Comparison of ENCODE assay signal across 8 cellular contexts in genomic region chr11:116641561-116642045, GRCh38.
DNase-seq lines count a peak whose midpoint lies in the region; ATAC-seq and TF ChIP-seq lines count a peak whose summit lies in the region.

No MANE protein-coding gene starts in this region.

- peak in 4 of 6 experiments; percentile 45 to 79 (median 78) for TF ChIP-seq CTCF in Peyer's patch (IDR thresholded peaks at IDR 0.05)
- TF ChIP-seq CTCF in parathyroid adenoma (IDR thresholded peaks at IDR 0.05): peak; percentile 26

- no peak for TF ChIP-seq EP300 in Ishikawa (IDR thresholded peaks at IDR 0.05; ENCODE audit: borderline replicate concordance)

- H3K9ac ChIP-seq in parathyroid adenoma: no peak overlapping the region

- TF ChIP-seq POLR2A in Peyer's patch (IDR thresholded peaks at IDR 0.05) (no peak), erythroblast (IDR thresholded peaks at IDR 0.05; ENCODE audit: low read length) (no peak)

- H3K79me2 ChIP-seq in parathyroid adenoma: no peaks in the 10 kb centered on the region

- H3K36me3 ChIP-seq in Peyer's patch (no peaks in the 10 kb centered on the region), parathyroid adenoma (ENCODE audit: control insufficient read depth, insufficient read depth, low read length) (no peaks in the 10 kb centered on the region)

- H3K4me1 ChIP-seq in Peyer's patch (no peaks in the 10 kb centered on the region), parathyroid adenoma (no peaks in the 10 kb centered on the region)

- no peak overlapping the region for H3K4me3 ChIP-seq in Peyer's patch
- H3K4me3 ChIP-seq in parathyroid adenoma (ENCODE audit: low read depth, low read length): no peak overlapping the region

- no peak overlapping the region for H3K4me2 ChIP-seq in parathyroid adenoma (ENCODE audit: low read length)

- ATAC-seq in HG02840 (IDR thresholded peaks at IDR 0.05; ENCODE audit: low FRiP score, unreplicated experiment): no peak

- no peak overlapping the region for H3K27ac ChIP-seq in Peyer's patch
- no peak overlapping the region for H3K27ac ChIP-seq in parathyroid adenoma

- H3K27me3 ChIP-seq in Peyer's patch: no peaks in the 10 kb centered on the region
- H3K27me3 ChIP-seq in parathyroid adenoma (ENCODE audit: control insufficient read depth, insufficient read depth, low read length): no peaks in the 10 kb centered on the region

- peak; percentile 58 for DNase-seq in DMS 273 (lab: John Stamatoyannopoulos, UW; ENCODE audit: unreplicated experiment)
- no peak for DNase-seq in DMS 273 treated with DMSO at 0.1 percent for 48 hours (lab: John Stamatoyannopoulos, UW)
- DNase-seq in Peyer's patch: peak in 2 of 3 donors; percentile 66 to 77
- peak; percentile 8 to 29 for DNase-seq in erythroblast (lab: John Stamatoyannopoulos, UW)
- no peak for DNase-seq in NCI-H1694 treated with DMSO at 0.1 percent for 48 hours (lab: John Stamatoyannopoulos, UW)

- peak; percentile 85 for TF ChIP-seq RAD21 in Ishikawa (IDR thresholded peaks at IDR 0.05; ENCODE audit: low read depth)

- no peak overlapping the region for H2AFZ ChIP-seq in parathyroid adenoma

- H3K9me3 ChIP-seq in Peyer's patch (no peaks in the 10 kb centered on the region), parathyroid adenoma (ENCODE audit: control insufficient read depth, low read length) (no peaks in the 10 kb centered on the region)

TF ChIP-seq in Ishikawa, 13 proteins besides CTCF, POLR2A, EP300 and RAD21:
- TF ChIP-seq NFIC (IDR thresholded peaks at IDR 0.05) (no peak), CEBPB (IDR thresholded peaks at IDR 0.05) (no peak), TCF12 (IDR thresholded peaks at IDR 0.05; ENCODE audit: low read depth) (no peak), CREB1 (IDR thresholded peaks at IDR 0.05; ENCODE audit: low read depth) (no peak), MAX (IDR thresholded peaks at IDR 0.05) (no peak), TEAD4 (IDR thresholded peaks at IDR 0.05) (no peak)

Comparison
In these comparisons a context has a peak if more than half of its experiments do, and no peak if none do; other contexts are left out.
1. DNase-seq: peak in DMS 273 (single experiment), Peyer's patch (2 of 3) and erythroblast (2 of 2); none in DMS 273 treated with DMSO at 0.1 percent for 48 hours (single experiment) and NCI-H1694 treated with DMSO at 0.1 percent for 48 hours (single experiment).